Comparison of ENCODE assay signal across 1 cellular context in genomic region chr7:139034336-139034735, GRCh38.
TF ChIP-seq lines count a peak whose summit lies in the region.

No MANE protein-coding gene starts in this region.

TF ChIP-seq in K562, 482 proteins besides CTCF, POLR2A, EP300 and RAD21:
- TF ChIP-seq FOSL1 (tag; conservative IDR thresholded peaks at IDR 0.05) (peak; percentile 46), HES1 (IDR thresholded peaks at IDR 0.05; ENCODE audit: low read depth) (no peak), ATF3 (IDR thresholded peaks at IDR 0.05) (peak; percentile 64), ATF3 (CRISPR knock-in tag; conservative IDR thresholded peaks at IDR 0.05) (no peak), RNF2 (IDR thresholded peaks at IDR 0.05) (no peak), ZBTB40 (IDR thresholded peaks at IDR 0.05) (no peak), ZBTB40 (CRISPR knock-in tag; IDR thresholded peaks at IDR 0.05) (no peak)
